ENCODE assay signal across 27 cellular contexts in genomic region chr2:126779286-126779605, GRCh38.
DNase-seq lines count a peak whose midpoint lies in the region; ATAC-seq, FAIRE-seq and TF ChIP-seq lines count a peak whose summit lies in the region.
"Had no signal": no experiment of that assay in that cellular context is flagged by ENCODE, and none has a peak within 500 bp of the region (broad histone marks: within the 10 kb centered on the region; RNA-seq: fewer than 3 reads in every experiment).

No MANE protein-coding gene starts in this region.

- H2AK5ac ChIP-seq in H1 (ENCODE audit: low read depth, low read length): no peak overlapping the region

- TF ChIP-seq POLR2A in H1 (IDR thresholded peaks at IDR 0.05; ENCODE audit: control extremely low read depth in 1 of 2, low read depth in 2 of 2, low read length in 2 of 2): no peak

- H3K27me3 Mint-ChIP-seq in CD4-positive, alpha-beta T cell: peaks cover 5% of the 10 kb centered on the region

- CTCF ChIA-PET in CD4-positive, alpha-beta T cell (lab: Charles Lee): interaction anchor here (5.9 kb wide), 1 partner anchor 251 kb away, joined by 52 read pairs; no protein-coding TSS in a partner anchor
- CTCF ChIA-PET in H1 (lab: Charles Lee; ENCODE audit: partially characterized antibody): interaction anchor here (0.9 to 5.1 kb wide), 17 partner anchors 9 to 1264 kb away, joined by 3 to 53 read pairs (median 4); no protein-coding TSS in a partner anchor

- H3K36me3 ChIP-seq in H1 (ENCODE audit: control insufficient read depth in 2 of 4, insufficient read depth in 4 of 4, low read length in 3 of 4) (no peaks in the 10 kb centered on the region), smooth muscle cell (ENCODE audit: low read depth) (no peaks in the 10 kb centered on the region)
- H3K36me3 ChIP-seq: SJCRH30 had no signal

- H2BK120ac ChIP-seq in H1 (replicated peaks; ENCODE audit: low read depth, low read length): no peak overlapping the region

- peaks cover 17% of the 10 kb centered on the region for H3K4me1 Mint-ChIP-seq in CD4-positive, alpha-beta T cell (ENCODE audit: low read depth)

- ATAC-seq in CD4-positive, alpha-beta T cell (ENCODE audit: poor library complexity): no peak
- ATAC-seq in HG03520 (IDR thresholded peaks at IDR 0.05; ENCODE audit: unreplicated experiment): no peak
- ATAC-seq: SK-N-SH treated with all-trans-retinoic acid at 6 μM for 48 hours had no signal

- no peaks in the 10 kb centered on the region for H3K79me2 ChIP-seq in H1 (ENCODE audit: control insufficient read depth in 1 of 2, insufficient read depth in 2 of 2, low read length in 2 of 2)
- no peaks in the 10 kb centered on the region for H3K79me2 ChIP-seq in smooth muscle cell (ENCODE audit: low read depth)

- H2BK20ac ChIP-seq in H1 (ENCODE audit: low read length): no peak overlapping the region

- 88% methylated on average over 5 of the region's 5 CpGs; no CpG with 5 or more reads in 1 of the 2 experiments for WGBS in H1 (ENCODE audit: extremely low coverage in 1 of 2, insufficient coverage in 1 of 2, insufficient read length in 1 of 2, insufficient replicate concordance in 2 of 2, low coverage in 1 of 2, low lambda C conversion rate in 2 of 2, missing lambda C conversion rate in 1 of 2), 2 experiments
- 74% methylated on average over 5 of the region's 5 CpGs for WGBS in smooth muscle cell (ENCODE audit: low lambda C conversion rate)

- H4K91ac ChIP-seq in H1 (replicated peaks; ENCODE audit: insufficient read length, low read length): peak overlapping the region; percentile 18

- no peaks in the 10 kb centered on the region for H4K20me1 ChIP-seq in H1 (replicated peaks in 1 of 2; ENCODE audit: control insufficient read depth in 1 of 2, insufficient read depth in 2 of 2, low read length in 2 of 2)
- no peaks in the 10 kb centered on the region for H4K20me1 ChIP-seq in smooth muscle cell (ENCODE audit: low read depth)

- H3K4me3 ChIP-seq in H1 (ENCODE audit: extremely low read depth in 1 of 4, insufficient read depth in 2 of 4, low read depth in 3 of 4, low read length in 4 of 4) (no peak overlapping the region), smooth muscle cell (no peak overlapping the region)
- H3K4me3 ChIP-seq: SJCRH30 had no signal

- no peak overlapping the region for H3K23ac ChIP-seq in H1 (ENCODE audit: insufficient read length)

- DNase-seq in CD4-positive, alpha-beta T cell: peak in 1 of 10 experiments; percentile 26
- no peak for DNase-seq in H1 (ENCODE audit: low read depth in 1 of 2, low spot score in 2 of 2)
- peak; percentile 86 for DNase-seq in mesenteric fat pad (ENCODE audit: low spot score)
- peak; percentile 44 for DNase-seq in posterior vena cava (ENCODE audit: low spot score)
- DNase-seq in CD1c-positive myeloid dendritic cell (ENCODE audit: extremely low spot score): no peak
- DNase-seq in smooth muscle cell (lab: John Stamatoyannopoulos, UW; ENCODE audit: unreplicated experiment): no peak
- DNase-seq: AML-193; C1 segment of cervical spinal cord; CD8-positive, alpha-beta memory T cell; DMS 273 treated with DMSO at 0.1 percent for 48 hours; DMS79 treated with DMSO at 0.1 percent for 48 hours; GF-D8; H9; HFFc6; KBM-7; MV-4-11; NCI-H1105 treated with DMSO at 0.1 percent for 48 hours; NCI-H146; NCI-H2029; NCI-H446; NCI-H524 treated with DMSO at 0.1 percent for 48 hours; NCI-H774; SJCRH30 had no signal

- H3K4me1 ChIP-seq in H1 (replicated peaks in 1 of 4; ENCODE audit: control insufficient read depth in 3 of 4, insufficient read depth in 4 of 4, low read length in 3 of 4) (peaks cover 0 to 4% (median 2%) of the 10 kb centered on the region in 4 experiments; a peak in 3 of 7 replicates), smooth muscle cell (ENCODE audit: low read depth) (no peaks in the 10 kb centered on the region)
- H3K4me1 ChIP-seq: SJCRH30 had no signal

- H3K9me3 Mint-ChIP-seq in CD4-positive, alpha-beta T cell: no peaks in the 10 kb centered on the region
- H3K9me3 Mint-ChIP-seq: CD8-positive, alpha-beta memory T cell; HFFc6 had no signal

- H4K5ac ChIP-seq in H1 (ENCODE audit: insufficient read length, low read depth, low read length): no peak overlapping the region

- H4K8ac ChIP-seq in H1 (ENCODE audit: extremely low read depth, insufficient read depth, low read length): peak overlapping the region; percentile 70; the same call in 1 of the 2 replicates

- POLR2A ChIA-PET in CD4-positive, alpha-beta T cell (lab: Charles Lee): interaction anchor here (2.2 kb wide), 1 partner anchor 251 kb away, joined by 6 read pairs; no protein-coding TSS in a partner anchor
- POLR2A ChIA-PET in H1 (lab: Charles Lee; ENCODE audit: partially characterized antibody): no interaction called here

- peaks cover 9% of the 10 kb centered on the region; the same call in 1 of the 2 replicates for H3K23me2 ChIP-seq in H1 (ENCODE audit: low read depth, low read length)

- H3K14ac ChIP-seq in H1 (ENCODE audit: insufficient read length): no peak overlapping the region

- no peaks in the 10 kb centered on the region for H3F3A ChIP-seq in smooth muscle cell (ENCODE audit: low read depth)

- no peak overlapping the region for H3K56ac ChIP-seq in H1 (replicated peaks; ENCODE audit: insufficient read length, low read depth, low read length)

- no peaks in the 10 kb centered on the region for H3K79me1 ChIP-seq in H1 (ENCODE audit: low read depth, low read length)

- TF ChIP-seq RAD21 in H1 (IDR thresholded peaks at IDR 0.05 in 1 of 2, conservative IDR thresholded peaks at IDR 0.05 in 1 of 2; ENCODE audit: low read depth in 2 of 2, low read length in 2 of 2): no peak

- H3K18ac ChIP-seq in H1 (ENCODE audit: extremely low read depth, low read length): no peak overlapping the region

- H2AFZ ChIP-seq in H1 (ENCODE audit: low read length) (no peak overlapping the region), smooth muscle cell (ENCODE audit: low read depth) (no peak overlapping the region)

- H2BK5ac ChIP-seq in H1 (ENCODE audit: low read depth, low read length): no peak overlapping the region

- intact Hi-C loops in CD4-positive, alpha-beta T cell (cut with DNase I, micrococcal nuclease): loop anchor here (5.0 kb wide), 3 partner anchors 122 to 422 kb away; partner anchors contain the start of gene GYPC (in 1 of the 2)
- intact Hi-C loops in posterior vena cava (cut with DNase I): loop anchor here in 1 of 2 donors (5.0 kb wide), 1 partner anchor 252 kb away; no protein-coding TSS in a partner anchor

- TF ChIP-seq EP300 in H1 (IDR thresholded peaks at IDR 0.05; ENCODE audit: borderline replicate concordance in 1 of 2, low read depth in 2 of 2, low read length in 2 of 2): no peak

- H2BK15ac ChIP-seq in H1 (ENCODE audit: low read length): no peak overlapping the region

- no peak for FAIRE-seq in H1 (lab: Jason Lieb, UNC)
- FAIRE-seq: A204.1, GM12891 had no signal

- no peaks in the 10 kb centered on the region for H3K36me3 Mint-ChIP-seq in CD4-positive, alpha-beta T cell (ENCODE audit: low read depth)

- no peaks in the 10 kb centered on the region for H3K9me3 ChIP-seq in CD4-positive, alpha-beta T cell (ENCODE audit: control insufficient read depth, low read length)
- H3K9me3 ChIP-seq in H1 (ENCODE audit: insufficient read depth in 2 of 2, low read depth in 1 of 2, low read length in 1 of 2): no peaks in the 10 kb centered on the region
- no peaks in the 10 kb centered on the region for H3K9me3 ChIP-seq in smooth muscle cell (replicated peaks; ENCODE audit: low read depth)
- H3K9me3 ChIP-seq: SJCRH30 had no signal

- H3K9ac ChIP-seq in H1 (replicated peaks in 1 of 4; ENCODE audit: extremely low read depth in 1 of 4, low read depth in 3 of 4, low read length in 3 of 4) (no peak overlapping the region), smooth muscle cell (ENCODE audit: low read depth) (no peak overlapping the region)

- H3K27ac ChIP-seq in CD4-positive, alpha-beta T cell (ENCODE audit: low read depth, low read length): no peak overlapping the region
- H3K27ac ChIP-seq in H1 (ENCODE audit: low read depth, low read length) (no peak overlapping the region), smooth muscle cell (ENCODE audit: low read depth) (no peak overlapping the region)
- H3K27ac ChIP-seq: SJCRH30 had no signal

- H3K27ac Mint-ChIP-seq in CD4-positive, alpha-beta T cell: no peak overlapping the region
- H3K27ac Mint-ChIP-seq: CD8-positive, alpha-beta memory T cell; H9; HFFc6 had no signal

- no peaks in the 10 kb centered on the region for H3K27me3 ChIP-seq in CD4-positive, alpha-beta T cell (ENCODE audit: control insufficient read depth, insufficient read depth, low read length)
- H3K27me3 ChIP-seq in H1 (replicated peaks in 1 of 4; ENCODE audit: control insufficient read depth in 3 of 4, extremely low read depth in 1 of 4, insufficient read depth in 3 of 4, low read length in 3 of 4) (peaks cover 0 to 3% (median 1%) of the 10 kb centered on the region in 4 experiments; a peak in 3 of 7 replicates), smooth muscle cell (ENCODE audit: low read depth) (peaks cover 30% of the 10 kb centered on the region)
- H3K27me3 ChIP-seq: SJCRH30 had no signal

- H3K4me2 ChIP-seq in H1 (ENCODE audit: insufficient read depth in 1 of 2, low read depth in 2 of 2, low read length in 2 of 2) (no peak overlapping the region), smooth muscle cell (no peak overlapping the region)

- peak overlapping the region; percentile 8 for H3K4me3 Mint-ChIP-seq in CD4-positive, alpha-beta T cell
- H3K4me3 Mint-ChIP-seq: H9, HFFc6 had no signal

- H2BK12ac ChIP-seq in H1 (ENCODE audit: low read depth, low read length): no peak overlapping the region

- no peak overlapping the region for H3K4ac ChIP-seq in H1 (replicated peaks; ENCODE audit: insufficient read length, low read depth, low read length)

- TF ChIP-seq CTCF in CD4-positive, alpha-beta T cell (IDR thresholded peaks at IDR 0.05): no peak
- TF ChIP-seq CTCF in H1 (IDR thresholded peaks at IDR 0.05; ENCODE audit: control extremely low read depth in 1 of 3, insufficient read depth in 1 of 3, low read depth in 1 of 3, low read length in 3 of 3) (no peak), smooth muscle cell (IDR thresholded peaks at IDR 0.05; ENCODE audit: borderline replicate concordance, insufficient read depth, poor library complexity, severe bottlenecking) (no peak)

TF ChIP-seq in H1, 55 proteins besides CTCF, POLR2A, EP300 and RAD21 (continues in another document):
- no peak for TF ChIP-seq CBX5 (IDR thresholded peaks at IDR 0.05; ENCODE audit: low read depth, low read length)
- TF ChIP-seq, protein P1, sequence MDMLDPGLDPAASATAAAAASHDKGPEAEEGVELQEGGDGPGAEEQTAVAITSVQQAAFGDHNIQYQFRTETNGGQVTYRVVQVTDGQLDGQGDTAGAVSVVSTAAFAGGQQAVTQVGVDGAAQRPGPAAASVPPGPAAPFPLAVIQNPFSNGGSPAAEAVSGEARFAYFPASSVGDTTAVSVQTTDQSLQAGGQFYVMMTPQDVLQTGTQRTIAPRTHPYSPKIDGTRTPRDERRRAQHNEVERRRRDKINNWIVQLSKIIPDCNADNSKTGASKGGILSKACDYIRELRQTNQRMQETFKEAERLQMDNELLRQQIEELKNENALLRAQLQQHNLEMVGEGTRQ (IDR thresholded peaks at IDR 0.05; ENCODE audit: low read length): no peak
- no peak for TF ChIP-seq KDM1A (IDR thresholded peaks at IDR 0.05; ENCODE audit: borderline replicate concordance, low read length)
- TF ChIP-seq YY1 (IDR thresholded peaks at IDR 0.05; ENCODE audit: low read depth, low read length): no peak
- no peak for TF ChIP-seq SIRT6 (IDR thresholded peaks at IDR 0.05; ENCODE audit: low read length)
- TF ChIP-seq SUZ12 (IDR thresholded peaks at IDR 0.05; ENCODE audit: low read length): no peak

Comparison
In these comparisons a context has a peak if more than half of its experiments do, and no peak if none do; other contexts are left out.
1. DNase-seq: peak in mesenteric fat pad (single experiment) and posterior vena cava (single experiment); none in H1 (0 of 2), CD1c-positive myeloid dendritic cell (single experiment) and smooth muscle cell (single experiment).